ENCODE assay signal across 19 cellular contexts in genomic region chr6:3350252-3350826, GRCh38.
DNase-seq lines count a peak whose midpoint lies in the region; ATAC-seq and TF ChIP-seq lines count a peak whose summit lies in the region.
"Had no signal": no experiment of that assay in that cellular context is flagged by ENCODE, and none has a peak within 500 bp of the region (broad histone marks: within the 10 kb centered on the region; RNA-seq: fewer than 3 reads in every experiment).

No MANE protein-coding gene starts in this region.

- H3K79me2 ChIP-seq in neural cell (replicated peaks; ENCODE audit: insufficient read depth, low read length): no peaks in the 10 kb centered on the region

- TF ChIP-seq CTCF in neural cell (IDR thresholded peaks at IDR 0.05; ENCODE audit: poor library complexity, severe bottlenecking) (no peak), GM13976 (IDR thresholded peaks at IDR 0.05; ENCODE audit: borderline replicate concordance, control extremely low read depth, extremely low read depth, insufficient read depth, missing control alignments) (no peak)

- no peak overlapping the region for H3K9ac ChIP-seq in neural cell (ENCODE audit: low read length)

- H3K27me3 ChIP-seq in ectodermal cell (ENCODE audit: control insufficient read depth, insufficient read depth, low read length, poor library complexity, severe bottlenecking): no peaks in the 10 kb centered on the region
- no peaks in the 10 kb centered on the region for H3K27me3 ChIP-seq in neural cell (ENCODE audit: insufficient read depth, low read depth, low read length)
- H3K27me3 ChIP-seq: adrenal gland, cardiac muscle cell, esophagus squamous epithelium, upper lobe of left lung had no signal

- peaks cover 8% of the 10 kb centered on the region for H3F3A ChIP-seq in neural cell (ENCODE audit: insufficient read depth, low read length, poor library complexity, severe bottlenecking)

- DNase-seq in SHP77 (lab: John Stamatoyannopoulos, UW) (peak; percentile 31 to 61), SHP77 treated with DMSO at 0.1 percent for 48 hours (lab: John Stamatoyannopoulos, UW) (no peak), GM13976 (ENCODE audit: low spot score) (no peak), amygdala (lab: John Stamatoyannopoulos, UW) (no peak)
- DNase-seq in central memory CD4-positive, alpha-beta T cell: no peak
- DNase-seq: activated CD4-positive, alpha-beta T cell treated with anti-CD3 and anti-CD28 coated beads, Interleukin-2, amount 50 U/mL, for 1 hour; activated CD8-positive, alpha-beta memory T cell treated with anti-CD3 and anti-CD28 coated beads, Interleukin-2, amount 50 U/mL, for 48 hours; activated gamma-delta T cell; adrenal gland; esophagus squamous epithelium; H7; left ventricle myocardium inferior; NCI-H1417 treated with DMSO at 0.1 percent for 48 hours; NK-92 treated with Interleukin-12 subunit alpha and Interleukin-12 subunit beta, amount 100 ng/mL, for 24 hours; upper lobe of left lung had no signal

- H3K9me3 ChIP-seq in ectodermal cell (ENCODE audit: control insufficient read depth, low read length): no peaks in the 10 kb centered on the region
- H3K9me3 ChIP-seq in neural cell (ENCODE audit: low read length): no peaks in the 10 kb centered on the region
- H3K9me3 ChIP-seq: adrenal gland, esophagus squamous epithelium, left ventricle myocardium inferior, upper lobe of left lung had no signal

- H3K27ac ChIP-seq in ectodermal cell (ENCODE audit: insufficient read depth, low read depth, low read length, poor library complexity, severe bottlenecking) (peak overlapping the region; percentile 17), neural cell (ENCODE audit: low read length) (peak overlapping the region; percentile 41)
- H3K27ac ChIP-seq: adrenal gland, left ventricle myocardium inferior had no signal

- H2AFZ ChIP-seq in neural cell (ENCODE audit: low read depth, low read length): no peak overlapping the region

- no peak for TF ChIP-seq RAD21 in neural cell (conservative IDR thresholded peaks at IDR 0.05)

- WGBS in ectodermal cell, 2 experiments: 73% methylated on average over 8 of the region's 8 CpGs

- H4K20me1 ChIP-seq in neural cell (ENCODE audit: insufficient read depth): no peaks in the 10 kb centered on the region

- H3K4me1 ChIP-seq in ectodermal cell (ENCODE audit: control insufficient read depth, insufficient read depth, low read length): peaks cover 51% of the 10 kb centered on the region

- ATAC-seq in HG03108 (IDR thresholded peaks at IDR 0.05; ENCODE audit: unreplicated experiment): no peak

- no peak for TF ChIP-seq EP300 in neural cell (conservative IDR thresholded peaks at IDR 0.05; ENCODE audit: poor library complexity, severe bottlenecking)

- H3K9me2 ChIP-seq in neural cell (ENCODE audit: insufficient read depth, low read length): no peaks in the 10 kb centered on the region

- in situ Hi-C loops in GM13976 (cut with MboI; ENCODE audit: low sequenced_read_pairs, unreplicated experiment): no loop called here

- H3K4me2 ChIP-seq in neural cell (ENCODE audit: low read length): no peak overlapping the region

- H3K4me3 ChIP-seq in ectodermal cell (ENCODE audit: insufficient read depth, low read depth, low read length): no peak overlapping the region
- no peak overlapping the region for H3K4me3 ChIP-seq in neural cell (ENCODE audit: low read length)
- H3K4me3 ChIP-seq: adrenal gland, cardiac muscle cell, esophagus squamous epithelium, left ventricle myocardium inferior, upper lobe of left lung had no signal

- H3K36me3 ChIP-seq in ectodermal cell (ENCODE audit: control insufficient read depth, insufficient read depth, low read length) (no peaks in the 10 kb centered on the region), neural cell (ENCODE audit: insufficient read depth, low read length) (no peaks in the 10 kb centered on the region)
- H3K36me3 ChIP-seq: adrenal gland, cardiac muscle cell, esophagus squamous epithelium, left ventricle myocardium inferior, upper lobe of left lung had no signal

TF ChIP-seq in neural cell, 6 proteins besides CTCF, POLR2A, EP300 and RAD21:
- TF ChIP-seq EZH2 (IDR thresholded peaks at IDR 0.05; ENCODE audit: borderline replicate concordance, insufficient read depth, low read length, poor library complexity, severe bottlenecking) (no peak), MXI1 (conservative IDR thresholded peaks at IDR 0.05; ENCODE audit: poor library complexity, severe bottlenecking) (no peak), REST (IDR thresholded peaks at IDR 0.05; ENCODE audit: borderline replicate concordance) (no peak), SMC3 (conservative IDR thresholded peaks at IDR 0.05; ENCODE audit: poor library complexity) (no peak), POLR2AphosphoS5 (IDR thresholded peaks at IDR 0.05) (no peak), TAF1 (IDR thresholded peaks at IDR 0.05; ENCODE audit: low read depth) (no peak)
TF ChIP-seq in neural cell: peak in this region for 0.

Comparison
In these comparisons a context has a peak if more than half of its experiments do, and no peak if none do; other contexts are left out.
1. DNase-seq: peak in SHP77 (2 of 2); none in SHP77 treated with DMSO at 0.1 percent for 48 hours (single experiment), GM13976 (single experiment), amygdala (0 of 56) and central memory CD4-positive, alpha-beta T cell (single experiment).